Comparison of ENCODE assay signal across 9 cellular contexts in genomic region chr1:53390261-53390660, GRCh38.
DNase-seq lines count a peak whose midpoint lies in the region; ATAC-seq and TF ChIP-seq lines count a peak whose summit lies in the region.
"Had no signal": no experiment of that assay in that cellular context is flagged by ENCODE, and none has a peak within 500 bp of the region (broad histone marks: within the 10 kb centered on the region; RNA-seq: fewer than 3 reads in every experiment).

No MANE protein-coding gene starts in this region.

- intact Hi-C loops in CD14-positive monocyte (cut with micrococcal nuclease), result no loop called here

- ATAC-seq in naive B cell (ENCODE audit: low read depth in 2 of 2), result peak; percentile 53 to 56
- no peak for ATAC-seq in WTC11
- no peak for ATAC-seq in GM18907 (IDR thresholded peaks at IDR 0.05; ENCODE audit: unreplicated experiment)
- no peak for ATAC-seq in stimulated activated naive CD8-positive, alpha-beta T cell treated with anti-CD3 and anti-CD28 coated beads, Interleukin-15, amount 100 ng/mL, for 72 hours

- CTCF ChIA-PET in WTC11 (lab: Charles Lee), result interaction anchor here (0.6 to 1.6 kb wide), 5 partner anchors 14 to 112 kb away, joined by 3 to 7 read pairs (median 3); no protein-coding TSS in a partner anchor

- H3K4me3 Mint-ChIP-seq in CD14-positive monocyte (peak overlapping the region in 1 of 2 donors; percentile 75), chondrocyte (ENCODE audit: unreplicated experiment) (no peak overlapping the region), naive B cell (peak overlapping the region in 1 of 8 donors; percentile 76), WTC11 (no peak overlapping the region)
- H3K4me3 Mint-ChIP-seq in stimulated activated naive CD8-positive, alpha-beta T cell treated with anti-CD3 and anti-CD28 coated beads, Interleukin-15, amount 100 ng/mL, for 72 hours, result no peak overlapping the region

- H3K9me3 Mint-ChIP-seq in CD14-positive monocyte (peaks cover 0 to 11% (median 3%) of the 10 kb centered on the region in 7 donors), chondrocyte (ENCODE audit: low read depth) (peaks cover 4% of the 10 kb centered on the region), naive B cell (peaks cover 0 to 11% (median 4%) of the 10 kb centered on the region in 7 donors), WTC11 (peaks cover 13% of the 10 kb centered on the region)
- H3K9me3 Mint-ChIP-seq in stimulated activated naive CD8-positive, alpha-beta T cell treated with anti-CD3 and anti-CD28 coated beads, Interleukin-15, amount 100 ng/mL, for 72 hours, result no peaks in the 10 kb centered on the region

- H3K27me3 Mint-ChIP-seq in CD14-positive monocyte (ENCODE audit: low read depth in 3 of 3) (peaks cover 1 to 8% (median 7%) of the 10 kb centered on the region in 3 donors), chondrocyte (ENCODE audit: low read depth) (no peaks in the 10 kb centered on the region), naive B cell (peaks cover 4 to 9% (median 6%) of the 10 kb centered on the region in 3 donors), WTC11 (ENCODE audit: low read depth) (peaks cover 8% of the 10 kb centered on the region)
- H3K27me3 Mint-ChIP-seq in stimulated activated naive CD8-positive, alpha-beta T cell treated with anti-CD3 and anti-CD28 coated beads, Interleukin-15, amount 100 ng/mL, for 72 hours, result no peaks in the 10 kb centered on the region

- POLR2A ChIA-PET in WTC11 (lab: Charles Lee), result interaction anchor here (1.1 kb wide), 1 partner anchor 23 kb away, joined by 3 read pairs; no protein-coding TSS in a partner anchor

- no peak for TF ChIP-seq POLR2A in NB4 (IDR thresholded peaks at IDR 0.05; ENCODE audit: extremely low read depth, insufficient read length)

- H3K36me3 Mint-ChIP-seq in CD14-positive monocyte (peaks cover 0 to 2% of the 10 kb centered on the region in 2 donors), chondrocyte (ENCODE audit: low read depth) (no peaks in the 10 kb centered on the region), naive B cell (peaks cover 9 to 10% of the 10 kb centered on the region in 2 donors), WTC11 (peaks cover 3% of the 10 kb centered on the region; the same call in 1 of the 2 replicates)

- TF ChIP-seq CTCF in CD14-positive monocyte (IDR thresholded peaks at IDR 0.05) (no peak), NB4 (IDR thresholded peaks at IDR 0.05; ENCODE audit: low read depth, low read length) (no peak), chondrocyte (IDR thresholded peaks at IDR 0.05) (no peak), foreskin fibroblast (IDR thresholded peaks at IDR 0.05; ENCODE audit: low read depth, low read length) (no peak), WTC11 (IDR thresholded peaks at IDR 0.05) (no peak)

- H3K4me1 Mint-ChIP-seq in CD14-positive monocyte, result peaks cover 20% of the 10 kb centered on the region
- H3K4me1 Mint-ChIP-seq in chondrocyte (ENCODE audit: low read depth), result peaks cover 10% of the 10 kb centered on the region
- H3K4me1 Mint-ChIP-seq in naive B cell, result peaks cover 6 to 15% (median 14%) of the 10 kb centered on the region in 3 donors
- H3K4me1 Mint-ChIP-seq in WTC11, result peaks cover 17% of the 10 kb centered on the region
- peaks cover 9% of the 10 kb centered on the region for H3K4me1 Mint-ChIP-seq in stimulated activated naive CD8-positive, alpha-beta T cell treated with anti-CD3 and anti-CD28 coated beads, Interleukin-15, amount 100 ng/mL, for 72 hours

- H3K27ac Mint-ChIP-seq in CD14-positive monocyte (peak overlapping the region in 4 of 7 donors; percentile 48 to 72 (median 62)), chondrocyte (ENCODE audit: unreplicated experiment) (no peak overlapping the region), naive B cell (peak overlapping the region in 3 of 6 donors; percentile 14 to 62 (median 22)), WTC11 (no peak overlapping the region)
- peak overlapping the region in 1 of 2 donors; percentile 6 for H3K27ac Mint-ChIP-seq in stimulated activated naive CD8-positive, alpha-beta T cell treated with anti-CD3 and anti-CD28 coated beads, Interleukin-15, amount 100 ng/mL, for 72 hours

- H3K4me3 ChIP-seq in NB4 (ENCODE audit: low read depth, low read length), result no peak overlapping the region
- no peak overlapping the region for H3K4me3 ChIP-seq in foreskin fibroblast (ENCODE audit: low read depth in 1 of 2, low read length in 2 of 2)

- DNase-seq in CD14-positive monocyte (ENCODE audit: low spot score) (peak; percentile 66), NB4 (ENCODE audit: low read depth) (peak; percentile 64), chondrocyte (ENCODE audit: low spot score) (peak; percentile 60), naive B cell (no peak), foreskin fibroblast (no peak), WTC11 (ENCODE audit: low spot score) (no peak)
- no peak for DNase-seq in stimulated activated naive CD8-positive, alpha-beta T cell treated with anti-CD3 and anti-CD28 coated beads, Interleukin-15, amount 100 ng/mL, for 72 hours
- DNase-seq: NCI-H526 treated with DMSO at 0.1 percent for 48 hours had no signal

TF ChIP-seq in WTC11, 78 proteins besides CTCF, POLR2A, EP300 and RAD21 (continues in another document):
- no peak for TF ChIP-seq SMAD4 (CRISPR knock-in tag; IDR thresholded peaks at IDR 0.05)
- no peak for TF ChIP-seq ZNF416 (CRISPR knock-in tag; IDR thresholded peaks at IDR 0.05)
- no peak for TF ChIP-seq ZNF671 (CRISPR knock-in tag; IDR thresholded peaks at IDR 0.05)
- TF ChIP-seq ZNF232 (CRISPR knock-in tag; IDR thresholded peaks at IDR 0.05), result no peak
- TF ChIP-seq NR2C2 (CRISPR knock-in tag; IDR thresholded peaks at IDR 0.05), result no peak
- no peak for TF ChIP-seq ATF1 (CRISPR knock-in tag; IDR thresholded peaks at IDR 0.05)
- TF ChIP-seq, protein P1, sequence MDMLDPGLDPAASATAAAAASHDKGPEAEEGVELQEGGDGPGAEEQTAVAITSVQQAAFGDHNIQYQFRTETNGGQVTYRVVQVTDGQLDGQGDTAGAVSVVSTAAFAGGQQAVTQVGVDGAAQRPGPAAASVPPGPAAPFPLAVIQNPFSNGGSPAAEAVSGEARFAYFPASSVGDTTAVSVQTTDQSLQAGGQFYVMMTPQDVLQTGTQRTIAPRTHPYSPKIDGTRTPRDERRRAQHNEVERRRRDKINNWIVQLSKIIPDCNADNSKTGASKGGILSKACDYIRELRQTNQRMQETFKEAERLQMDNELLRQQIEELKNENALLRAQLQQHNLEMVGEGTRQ (CRISPR knock-in tag; IDR thresholded peaks at IDR 0.05), result no peak
- TF ChIP-seq, protein P2, sequence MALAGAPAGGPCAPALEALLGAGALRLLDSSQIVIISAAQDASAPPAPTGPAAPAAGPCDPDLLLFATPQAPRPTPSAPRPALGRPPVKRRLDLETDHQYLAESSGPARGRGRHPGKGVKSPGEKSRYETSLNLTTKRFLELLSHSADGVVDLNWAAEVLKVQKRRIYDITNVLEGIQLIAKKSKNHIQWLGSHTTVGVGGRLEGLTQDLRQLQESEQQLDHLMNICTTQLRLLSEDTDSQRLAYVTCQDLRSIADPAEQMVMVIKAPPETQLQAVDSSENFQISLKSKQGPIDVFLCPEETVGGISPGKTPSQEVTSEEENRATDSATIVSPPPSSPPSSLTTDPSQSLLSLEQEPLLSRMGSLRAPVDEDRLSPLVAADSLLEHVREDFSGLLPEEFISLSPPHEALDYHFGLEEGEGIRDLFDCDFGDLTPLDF (CRISPR knock-in tag; IDR thresholded peaks at IDR 0.05), result no peak
- TF ChIP-seq NR1H2 (CRISPR knock-in tag; IDR thresholded peaks at IDR 0.05), result no peak
- TF ChIP-seq, protein P3, sequence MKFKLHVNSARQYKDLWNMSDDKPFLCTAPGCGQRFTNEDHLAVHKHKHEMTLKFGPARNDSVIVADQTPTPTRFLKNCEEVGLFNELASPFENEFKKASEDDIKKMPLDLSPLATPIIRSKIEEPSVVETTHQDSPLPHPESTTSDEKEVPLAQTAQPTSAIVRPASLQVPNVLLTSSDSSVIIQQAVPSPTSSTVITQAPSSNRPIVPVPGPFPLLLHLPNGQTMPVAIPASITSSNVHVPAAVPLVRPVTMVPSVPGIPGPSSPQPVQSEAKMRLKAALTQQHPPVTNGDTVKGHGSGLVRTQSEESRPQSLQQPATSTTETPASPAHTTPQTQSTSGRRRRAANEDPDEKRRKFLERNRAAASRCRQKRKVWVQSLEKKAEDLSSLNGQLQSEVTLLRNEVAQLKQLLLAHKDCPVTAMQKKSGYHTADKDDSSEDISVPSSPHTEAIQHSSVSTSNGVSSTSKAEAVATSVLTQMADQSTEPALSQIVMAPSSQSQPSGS (CRISPR knock-in tag; IDR thresholded peaks at IDR 0.05; ENCODE audit: borderline replicate concordance, low read depth), result no peak
- TF ChIP-seq, protein P4, sequence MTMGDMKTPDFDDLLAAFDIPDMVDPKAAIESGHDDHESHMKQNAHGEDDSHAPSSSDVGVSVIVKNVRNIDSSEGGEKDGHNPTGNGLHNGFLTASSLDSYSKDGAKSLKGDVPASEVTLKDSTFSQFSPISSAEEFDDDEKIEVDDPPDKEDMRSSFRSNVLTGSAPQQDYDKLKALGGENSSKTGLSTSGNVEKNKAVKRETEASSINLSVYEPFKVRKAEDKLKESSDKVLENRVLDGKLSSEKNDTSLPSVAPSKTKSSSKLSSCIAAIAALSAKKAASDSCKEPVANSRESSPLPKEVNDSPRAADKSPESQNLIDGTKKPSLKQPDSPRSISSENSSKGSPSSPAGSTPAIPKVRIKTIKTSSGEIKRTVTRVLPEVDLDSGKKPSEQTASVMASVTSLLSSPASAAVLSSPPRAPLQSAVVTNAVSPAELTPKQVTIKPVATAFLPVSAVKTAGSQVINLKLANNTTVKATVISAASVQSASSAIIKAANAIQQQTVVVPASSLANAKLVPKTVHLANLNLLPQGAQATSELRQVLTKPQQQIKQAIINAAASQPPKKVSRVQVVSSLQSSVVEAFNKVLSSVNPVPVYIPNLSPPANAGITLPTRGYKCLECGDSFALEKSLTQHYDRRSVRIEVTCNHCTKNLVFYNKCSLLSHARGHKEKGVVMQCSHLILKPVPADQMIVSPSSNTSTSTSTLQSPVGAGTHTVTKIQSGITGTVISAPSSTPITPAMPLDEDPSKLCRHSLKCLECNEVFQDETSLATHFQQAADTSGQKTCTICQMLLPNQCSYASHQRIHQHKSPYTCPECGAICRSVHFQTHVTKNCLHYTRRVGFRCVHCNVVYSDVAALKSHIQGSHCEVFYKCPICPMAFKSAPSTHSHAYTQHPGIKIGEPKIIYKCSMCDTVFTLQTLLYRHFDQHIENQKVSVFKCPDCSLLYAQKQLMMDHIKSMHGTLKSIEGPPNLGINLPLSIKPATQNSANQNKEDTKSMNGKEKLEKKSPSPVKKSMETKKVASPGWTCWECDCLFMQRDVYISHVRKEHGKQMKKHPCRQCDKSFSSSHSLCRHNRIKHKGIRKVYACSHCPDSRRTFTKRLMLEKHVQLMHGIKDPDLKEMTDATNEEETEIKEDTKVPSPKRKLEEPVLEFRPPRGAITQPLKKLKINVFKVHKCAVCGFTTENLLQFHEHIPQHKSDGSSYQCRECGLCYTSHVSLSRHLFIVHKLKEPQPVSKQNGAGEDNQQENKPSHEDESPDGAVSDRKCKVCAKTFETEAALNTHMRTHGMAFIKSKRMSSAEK (CRISPR knock-in tag; IDR thresholded peaks at IDR 0.05; ENCODE audit: borderline replicate concordance), result no peak

Comparison
In these comparisons a context has a peak if more than half of its experiments do, and no peak if none do; other contexts are left out.
1. DNase-seq: peak in CD14-positive monocyte (single experiment), NB4 (single experiment) and chondrocyte (single experiment); none in naive B cell (single experiment), foreskin fibroblast (0 of 2), WTC11 (single experiment) and stimulated activated naive CD8-positive, alpha-beta T cell treated with anti-CD3 and anti-CD28 coated beads, Interleukin-15, amount 100 ng/mL, for 72 hours (0 of 2).
2. H3K27ac Mint-ChIP-seq: peak in CD14-positive monocyte (4 of 7); none in chondrocyte (single experiment) and WTC11 (single experiment).
3. ATAC-seq: peak in naive B cell (2 of 2); none in WTC11 (single experiment), GM18907 (single experiment) and stimulated activated naive CD8-positive, alpha-beta T cell treated with anti-CD3 and anti-CD28 coated beads, Interleukin-15, amount 100 ng/mL, for 72 hours (single experiment).